8 cellular contexts compared by ENCODE assay signal in the genomic region with DNA sequence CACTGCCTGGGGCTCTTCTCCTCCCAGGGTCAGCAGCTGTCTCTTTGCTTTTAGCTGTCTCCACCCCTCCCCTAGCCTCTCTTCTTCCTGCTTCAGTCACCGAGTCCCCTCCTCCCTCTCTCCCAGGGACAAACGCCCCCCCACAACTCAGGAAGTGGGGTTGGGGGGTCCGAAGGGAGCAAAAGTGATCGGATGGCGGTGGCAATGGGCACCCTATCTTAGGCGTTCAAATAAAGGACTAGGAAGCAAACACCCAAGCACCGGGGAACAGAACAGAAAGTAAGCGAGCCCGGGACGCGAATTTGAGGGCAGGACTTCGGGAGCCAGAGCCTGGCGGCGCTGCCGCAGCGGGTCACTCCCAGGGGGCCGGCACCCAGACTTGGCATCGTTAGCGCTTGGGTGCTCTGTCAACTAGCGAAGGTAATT. TPM values are rescaled to one million over a fixed set of nuclear protein-coding genes. Genes with fewer than 3 reads are reported as not detected.
DNase-seq lines count a peak whose midpoint lies in the region; ATAC-seq and TF ChIP-seq lines count a peak whose summit lies in the region.

No MANE protein-coding gene starts in this region.

- no peak overlapping the region for H3K27ac Mint-ChIP-seq in H9
- peak overlapping the region; percentile 97 for H3K27ac Mint-ChIP-seq in central memory CD8-positive, alpha-beta T cell (ENCODE audit: low read depth)

- no peaks in the 10 kb centered on the region for H4K20me1 ChIP-seq in H9 (ENCODE audit: control insufficient read depth, insufficient read depth, insufficient read length)

- H3K27me3 Mint-ChIP-seq in H9 (ENCODE audit: low read depth) = peaks cover 24% of the 10 kb centered on the region
- no peaks in the 10 kb centered on the region for H3K27me3 Mint-ChIP-seq in central memory CD8-positive, alpha-beta T cell

- H4K8ac ChIP-seq in H9 (replicated peaks; ENCODE audit: insufficient read length, low read depth, low read length) = no peak overlapping the region

- H3K9me3 ChIP-seq in H9 (ENCODE audit: control insufficient read depth, low read depth, low read length) = no peaks in the 10 kb centered on the region
- no peaks in the 10 kb centered on the region for H3K9me3 ChIP-seq in liver (ENCODE audit: control insufficient read depth in 4 of 4, low read length in 3 of 4)
- H3K9me3 ChIP-seq in subcutaneous abdominal adipose tissue (ENCODE audit: control insufficient read depth in 5 of 5, low read length in 5 of 5) = no peaks in the 10 kb centered on the region

- WGBS in H9 (ENCODE audit: extremely low coverage, insufficient read length, low lambda C conversion rate) = no CpG with 5 or more reads among the region's 20 CpGs
- WGBS in liver = 2% methylated on average over 20 of the region's 20 CpGs

- no peak overlapping the region for H4K91ac ChIP-seq in H9 (ENCODE audit: insufficient read length, low read depth, low read length)

- no peaks in the 10 kb centered on the region for H3K36me3 ChIP-seq in liver (ENCODE audit: control insufficient read depth in 4 of 4, insufficient read depth in 3 of 4, low read depth in 1 of 4, low read length in 3 of 4)
- H3K36me3 ChIP-seq in subcutaneous abdominal adipose tissue (ENCODE audit: control insufficient read depth in 5 of 5, insufficient read depth in 5 of 5, low read length in 5 of 5) = no peaks in the 10 kb centered on the region

- H3K23me2 ChIP-seq in H9 (ENCODE audit: insufficient read length, low read depth, low read length, poor library complexity, severe bottlenecking) = peaks cover 29% of the 10 kb centered on the region

- peaks cover 3% of the 10 kb centered on the region; the same call in 1 of the 2 replicates for H3K79me2 ChIP-seq in H9 (ENCODE audit: insufficient read depth, low read length)

- no peak overlapping the region for H3T11ph ChIP-seq in H9 (ENCODE audit: low read length)

- no peak overlapping the region for H2AFZ ChIP-seq in H9 (ENCODE audit: low read length)

- no peak overlapping the region for H2BK15ac ChIP-seq in H9 (ENCODE audit: low read depth, low read length)

- peak overlapping the region; percentile 82 to 94 for H3K4me3 Mint-ChIP-seq in H9
- peak overlapping the region; percentile 87 for H3K4me3 Mint-ChIP-seq in central memory CD8-positive, alpha-beta T cell

- no peaks in the 10 kb centered on the region for H3K9me3 Mint-ChIP-seq in H9
- H3K9me3 Mint-ChIP-seq in central memory CD8-positive, alpha-beta T cell = no peaks in the 10 kb centered on the region

- H3K23ac ChIP-seq in H9 (ENCODE audit: insufficient read length, low read depth, low read length) = no peak overlapping the region

- peaks cover 10% of the 10 kb centered on the region; the same call in 1 of the 2 replicates for H3K4me1 ChIP-seq in H9 (ENCODE audit: insufficient read depth, low read length)
- peaks cover 7 to 22% (median 10%) of the 10 kb centered on the region in 4 donors for H3K4me1 ChIP-seq in liver (ENCODE audit: control insufficient read depth in 4 of 4, insufficient read depth in 4 of 4, low read length in 3 of 4)
- peaks cover 0 to 40% (median 25%) of the 10 kb centered on the region in 5 donors for H3K4me1 ChIP-seq in subcutaneous abdominal adipose tissue (ENCODE audit: control insufficient read depth in 5 of 5, insufficient read depth in 5 of 5, low read length in 5 of 5)

- peak overlapping the region; percentile 81 for H3K4me2 ChIP-seq in H9 (ENCODE audit: insufficient read depth, insufficient read length, low read length)

- DNase-seq in ACHN (peak; percentile 53), H9 (peak; percentile 55), T-helper 1 cell (peak in 3 of 5 donors; percentile 19 to 50 (median 22))
- DNase-seq in central memory CD8-positive, alpha-beta T cell (ENCODE audit: low spot score in 2 of 2) = peak in 1 of 2 donors; percentile 22

- TF ChIP-seq CTCF in H9 (conservative IDR thresholded peaks at IDR 0.05) = no peak
- TF ChIP-seq CTCF in liver (IDR thresholded peaks at IDR 0.05; ENCODE audit: low read depth, low read length, missing input control) = no peak

- no peak overlapping the region for H2AK5ac ChIP-seq in H9 (ENCODE audit: insufficient read length, low read length)

- in situ Hi-C loops in ACHN (cut with HindIII; ENCODE audit: low pct_ligation_motif_present, low pct_unique_long_range_greater_than_20kb, low sequenced_read_pairs) = no loop called here

- no peak overlapping the region for H3K4ac ChIP-seq in H9 (ENCODE audit: low read depth, low read length)

- no peak overlapping the region for H2BK5ac ChIP-seq in H9 (ENCODE audit: insufficient read length, low read length)

- peaks cover 37 to 45% of the 10 kb centered on the region in 2 experiments for H3K4me1 Mint-ChIP-seq in H9
- peaks cover 70% of the 10 kb centered on the region for H3K4me1 Mint-ChIP-seq in central memory CD8-positive, alpha-beta T cell

- TF ChIP-seq RAD21 in liver (IDR thresholded peaks at IDR 0.05) = no peak

- H3K36me3 Mint-ChIP-seq in H9 (ENCODE audit: insufficient read depth in 1 of 3, low read depth in 3 of 3) = peaks cover 0 to 13% (median 7%) of the 10 kb centered on the region in 3 experiments; a peak in 3 of 7 replicates
- peaks cover 9% of the 10 kb centered on the region for H3K36me3 Mint-ChIP-seq in central memory CD8-positive, alpha-beta T cell (ENCODE audit: insufficient read depth)

- peaks cover 5% of the 10 kb centered on the region for H3K79me1 ChIP-seq in H9 (ENCODE audit: insufficient read depth, low read depth, low read length, poor library complexity, severe bottlenecking)

- no peak overlapping the region for H4K5ac ChIP-seq in H9 (ENCODE audit: insufficient read length, low read depth, low read length)

- H3K18ac ChIP-seq in H9 (ENCODE audit: insufficient read length, low read depth, low read length) = no peak overlapping the region

- H3K56ac ChIP-seq in H9 (ENCODE audit: insufficient read length, low read depth, low read length) = no peak overlapping the region

- no peak overlapping the region for H3K14ac ChIP-seq in H9 (ENCODE audit: insufficient read depth, low read length)

- H3K4me3 ChIP-seq in liver (ENCODE audit: low read depth in 1 of 3, low read length in 3 of 3) (peak overlapping the region; percentile 18 to 48 (median 47)), subcutaneous abdominal adipose tissue (ENCODE audit: low read depth in 1 of 5, low read length in 5 of 5) (peak overlapping the region; percentile 70 to 84 (median 75))

- H3K9ac ChIP-seq in H9 (ENCODE audit: extremely low read depth, insufficient read length, low read length) (peak overlapping the region; percentile 21), liver (ENCODE audit: low read depth in 1 of 2, low read length in 2 of 2) (peak overlapping the region in 1 of 2 donors; percentile 42), subcutaneous abdominal adipose tissue (ENCODE audit: low read length in 5 of 5) (peak overlapping the region in 4 of 5 donors; percentile 16 to 73 (median 62))

- H3K27ac ChIP-seq in H9 (ENCODE audit: insufficient read length, low read depth, low read length) = no peak overlapping the region
- H3K27ac ChIP-seq in liver (ENCODE audit: low read depth in 1 of 2, low read length in 2 of 2) = peak overlapping the region; percentile 40 to 57
- peak overlapping the region; percentile 41 for H3K27ac ChIP-seq in subcutaneous abdominal adipose tissue (ENCODE audit: low read depth, low read length)

- H2BK20ac ChIP-seq in H9 (ENCODE audit: low read depth, low read length, poor library complexity, severe bottlenecking) = no peak overlapping the region

- ATAC-seq in central memory CD8-positive, alpha-beta T cell (replicated peaks; ENCODE audit: extremely low read depth, poor library complexity, severe bottlenecking) = no peak
- ATAC-seq in GM21723 (IDR thresholded peaks at IDR 0.05; ENCODE audit: unreplicated experiment) (no peak), HG02981 (IDR thresholded peaks at IDR 0.05; ENCODE audit: unreplicated experiment) (no peak)

- no peak overlapping the region for H2BK120ac ChIP-seq in H9 (ENCODE audit: low read depth, low read length, poor library complexity, severe bottlenecking)

- H2BK12ac ChIP-seq in H9 (ENCODE audit: insufficient read length, low read depth, low read length) = no peak overlapping the region

- H3K27me3 ChIP-seq in H9 (ENCODE audit: insufficient read depth, low read length) (no peaks in the 10 kb centered on the region), liver (ENCODE audit: control insufficient read depth in 4 of 4, insufficient read depth in 4 of 4, low read length in 3 of 4) (no peaks in the 10 kb centered on the region), subcutaneous abdominal adipose tissue (ENCODE audit: control insufficient read depth in 5 of 5, insufficient read depth in 4 of 5, low read length in 5 of 5) (peaks cover 0 to 13% (median 10%) of the 10 kb centered on the region in 5 donors)

TF ChIP-seq in liver, 16 proteins besides CTCF, POLR2A, EP300 and RAD21 (continues in another document):
- TF ChIP-seq, protein P1, sequence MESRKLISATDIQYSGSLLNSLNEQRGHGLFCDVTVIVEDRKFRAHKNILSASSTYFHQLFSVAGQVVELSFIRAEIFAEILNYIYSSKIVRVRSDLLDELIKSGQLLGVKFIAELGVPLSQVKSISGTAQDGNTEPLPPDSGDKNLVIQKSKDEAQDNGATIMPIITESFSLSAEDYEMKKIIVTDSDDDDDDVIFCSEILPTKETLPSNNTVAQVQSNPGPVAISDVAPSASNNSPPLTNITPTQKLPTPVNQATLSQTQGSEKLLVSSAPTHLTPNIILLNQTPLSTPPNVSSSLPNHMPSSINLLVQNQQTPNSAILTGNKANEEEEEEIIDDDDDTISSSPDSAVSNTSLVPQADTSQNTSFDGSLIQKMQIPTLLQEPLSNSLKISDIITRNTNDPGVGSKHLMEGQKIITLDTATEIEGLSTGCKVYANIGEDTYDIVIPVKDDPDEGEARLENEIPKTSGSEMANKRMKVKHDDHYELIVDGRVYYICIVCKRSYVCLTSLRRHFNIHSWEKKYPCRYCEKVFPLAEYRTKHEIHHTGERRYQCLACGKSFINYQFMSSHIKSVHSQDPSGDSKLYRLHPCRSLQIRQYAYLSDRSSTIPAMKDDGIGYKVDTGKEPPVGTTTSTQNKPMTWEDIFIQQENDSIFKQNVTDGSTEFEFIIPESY (IDR thresholded peaks at IDR 0.05) = no peak

RNA-seq across cellular contexts. Expression of a gene that starts 1.0 kb away (rescaled TPM):
- total RNA-seq in H9 (2021) (39.1 and 40.3 TPM in 2 replicates), liver (1 to 10 TPM in 1 of 2 donors, under 1 TPM in 1; 0.75 to 2.8 TPM)
- polyA plus RNA-seq in liver = under 1 TPM; 0.49 to 0.67 TPM

RNA-seq across cellular contexts. Expression of a gene that starts 40.1 kb away (rescaled TPM):
- 40.0 and 41.4 TPM in 2 replicates for total RNA-seq in H9 (2021)
- total RNA-seq in liver = 1 to 10 TPM; 4.4 to 6.1 TPM
- polyA plus RNA-seq in liver = 1 to 10 TPM; 2.4 to 8.7 TPM

Comparison
In these comparisons a context has a peak if more than half of its experiments do, and no peak if none do; other contexts are left out.
1. RNA of a gene that starts 1.0 kb away (total RNA-seq): 39.1 to 40.3 TPM in H9; 0.75 to 2.8 TPM in liver; every median in the first group is over 10 times any median in the second.